8 cellular contexts compared by ENCODE assay signal in genomic region chr2:39437522-39438296, GRCh38. TPM values are rescaled to one million over a fixed set of nuclear protein-coding genes. Genes with fewer than 3 reads are reported as not detected.
DNase-seq lines count a peak whose midpoint lies in the region; ATAC-seq, FAIRE-seq and TF ChIP-seq lines count a peak whose summit lies in the region.

No MANE protein-coding gene starts in this region.

- TF ChIP-seq CTCF in D721Med (IDR thresholded peaks at IDR 0.05; ENCODE audit: insufficient read depth, missing control alignments), result no peak
- TF ChIP-seq CTCF in GM20000 (IDR thresholded peaks at IDR 0.05; ENCODE audit: extremely low read depth, missing control alignments), result no peak

- peak overlapping the region; percentile 85 for H3K27ac ChIP-seq in SJSA1
- peak overlapping the region; percentile 87 for H3K27ac ChIP-seq in angular gyrus (ENCODE audit: low read depth, low read length)

- FAIRE-seq in D721Med (lab: Jason Lieb, UNC), result peak; percentile 41

- peak; percentile 58 for ATAC-seq in sciatic nerve

- H3K36me3 ChIP-seq in SJSA1, result peaks cover 11% of the 10 kb centered on the region

- no peaks in the 10 kb centered on the region for H3K9me3 ChIP-seq in SJSA1 (replicated peaks)

- peaks cover 40% of the 10 kb centered on the region for H3K4me1 ChIP-seq in SJSA1 (replicated peaks)

- DNase-seq in D721Med (ENCODE audit: insufficient read length, low spot score) (peak; percentile 25), GM20000 (ENCODE audit: low spot score) (peak; percentile 76), HPDE6-E6E7 (ENCODE audit: extremely low spot score) (peak; percentile 70), SJSA1 (ENCODE audit: low read depth in 1 of 2, low spot score in 2 of 2) (peak in 1 of 2 experiments; percentile 43), hepatic stellate cell (ENCODE audit: low spot score) (peak; percentile 32), sciatic nerve (ENCODE audit: low spot score) (peak; percentile 68), epidermal melanocyte (ENCODE audit: insufficient read length, low spot score) (no peak)

- H3K27me3 ChIP-seq in SJSA1 (replicated peaks), result no peaks in the 10 kb centered on the region

- intact Hi-C loops in sciatic nerve (cut with DNase I), result loop anchor here (5.0 kb wide), 1 partner anchor 50 kb away; no protein-coding TSS in a partner anchor

- peak overlapping the region; percentile 96 for H3K4me3 ChIP-seq in SJSA1

RNA-seq across cellular contexts. Expression of gene MAP4K3, which starts 0.6 kb away (rescaled TPM):
- 35.6 and 49.5 TPM in 2 replicates for total RNA-seq in SJSA1 (2014; rRNA removed; shearing (Covaris generic))
- 50.4 TPM for total RNA-seq in sciatic nerve
